ENCODE assay signal across 8 cellular contexts in the genomic region with DNA sequence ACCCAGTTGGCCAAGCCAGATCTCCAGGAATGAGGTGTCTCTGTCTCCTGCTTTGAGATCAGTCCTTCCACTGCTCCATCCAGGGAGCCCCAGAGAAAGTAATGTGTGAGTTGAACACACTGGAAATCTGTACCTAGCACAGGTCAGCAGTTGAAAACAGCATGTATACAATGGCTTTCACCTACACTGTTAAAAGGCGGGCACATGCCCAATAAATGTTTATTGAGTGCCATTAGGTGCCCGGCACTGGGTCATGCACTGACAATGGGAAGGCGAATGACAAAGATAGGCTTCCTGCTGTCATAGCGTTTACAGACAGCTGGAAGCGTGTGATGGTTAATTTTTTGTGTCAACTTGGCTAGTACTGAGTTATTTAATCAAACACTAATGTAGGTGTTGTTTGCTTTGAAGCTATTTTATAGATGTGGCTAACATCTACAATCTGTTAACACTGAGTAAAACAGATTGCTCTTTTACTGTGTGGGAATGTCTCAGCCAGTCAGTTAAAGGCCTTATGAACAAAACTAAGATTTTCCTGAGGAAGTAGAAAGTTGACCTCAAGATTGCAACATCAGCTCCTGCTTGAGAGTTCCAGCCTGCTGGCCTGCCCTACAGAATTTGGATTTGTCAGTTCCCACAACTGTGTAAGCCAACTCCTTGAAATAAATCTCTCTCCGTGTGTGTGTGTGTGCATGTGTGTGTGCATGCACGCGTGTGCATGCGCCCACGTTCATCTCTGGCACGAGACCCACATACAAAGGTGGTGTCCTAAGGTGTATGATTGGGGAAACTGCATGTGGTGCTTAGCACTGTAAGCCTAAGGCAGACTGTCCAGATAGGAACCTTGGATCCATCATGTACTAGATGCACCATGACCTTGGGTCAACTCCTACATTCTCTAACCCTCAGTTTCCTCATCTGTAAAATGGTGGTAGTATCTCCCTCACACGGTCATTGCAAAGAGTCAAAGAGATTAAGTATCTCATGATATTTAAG. TPM values are rescaled to one million over a fixed set of nuclear protein-coding genes. Genes with fewer than 3 reads are reported as not detected.
DNase-seq lines count a peak whose midpoint lies in the region; ATAC-seq and TF ChIP-seq lines count a peak whose summit lies in the region.
"Not testable (repeated sequence)": the region's sequence is repeated elsewhere in the genome, so short reads cannot be mapped to it uniquely, and the experiment has no call there.

No MANE protein-coding gene starts in this region.

- not testable (repeated sequence) for H4K20me1 ChIP-seq in fibroblast of lung (ENCODE audit: control insufficient read depth, extremely low read depth, insufficient read depth, low read length)

- not testable (repeated sequence) for H3K79me2 ChIP-seq in fibroblast of lung (ENCODE audit: control insufficient read depth, insufficient read depth, low read length)

- not testable (repeated sequence) for H3K36me3 ChIP-seq in fibroblast of lung (ENCODE audit: control insufficient read depth, insufficient read depth, low read length); heart right ventricle; lung (ENCODE audit: control insufficient read depth in 2 of 2, insufficient read depth in 2 of 2, low read length in 2 of 2)

- H3K27ac ChIP-seq in fibroblast of lung (ENCODE audit: insufficient read depth, low read length); heart right ventricle; lung (ENCODE audit: low read depth in 1 of 2, low read length in 1 of 2): not testable (repeated sequence)

- not testable (repeated sequence) for H2AFZ ChIP-seq in fibroblast of lung (ENCODE audit: low read length)

- not testable (repeated sequence) for TF ChIP-seq CTCF in AG10803 (conservative IDR thresholded peaks at IDR 0.05; ENCODE audit: low read length); fibroblast of lung (conservative IDR thresholded peaks at IDR 0.05 in 1 of 2, IDR thresholded peaks at IDR 0.05 in 1 of 2; ENCODE audit: low read depth in 1 of 2, low read length in 2 of 2); heart right ventricle (IDR thresholded peaks at IDR 0.05); lung (IDR thresholded peaks at IDR 0.05; ENCODE audit: control extremely low read depth, extremely low read depth)

- H3K9me3 ChIP-seq in fibroblast of lung (ENCODE audit: control insufficient read depth, insufficient read depth, low read depth, low read length); heart right ventricle; lung (ENCODE audit: control insufficient read depth in 2 of 2, insufficient read depth in 1 of 2, low read length in 1 of 2): not testable (repeated sequence)

- H3K4me1 ChIP-seq in fibroblast of lung (ENCODE audit: control insufficient read depth, extremely low read depth, insufficient read depth, low read length); lung (ENCODE audit: control insufficient read depth in 2 of 2, insufficient read depth in 2 of 2, low read length in 2 of 2): not testable (repeated sequence)
- H3K4me1 ChIP-seq in heart right ventricle: peaks cover 0 to 15% (median 0%) of the 10 kb centered on the region in 9 donors

- H3K4me3 ChIP-seq in AG10803 (ENCODE audit: low read length); fibroblast of lung (replicated peaks in 1 of 4; ENCODE audit: control extremely low read depth in 1 of 4, insufficient read depth in 1 of 4, low read depth in 3 of 4, low read length in 4 of 4); heart right ventricle; lung: not testable (repeated sequence)

- not testable (repeated sequence) for H3K4me2 ChIP-seq in fibroblast of lung (ENCODE audit: extremely low read depth, insufficient read depth, low read length)

- DNase-seq in AG10803 (ENCODE audit: low read depth) (peak; percentile 83), LHCN-M2 (ENCODE audit: low read depth) (peak; percentile 26), NCI-H748 treated with DMSO at 0.1 percent for 48 hours (lab: John Stamatoyannopoulos, UW) (peak; percentile 3), amniotic epithelial cell (ENCODE audit: low read depth) (peak; percentile 72), fibroblast of lung (ENCODE audit: low read depth in 2 of 2) (peak; percentile 40 to 75)
- not testable (repeated sequence) for DNase-seq in heart right ventricle; lung (ENCODE audit: low spot score); sciatic nerve (ENCODE audit: low spot score)

- intact Hi-C loops in heart right ventricle (cut with DNase I); sciatic nerve (cut with DNase I): not testable (repeated sequence)

- ATAC-seq in heart right ventricle (peak; percentile 44 to 87 (median 76)), lung (ENCODE audit: insufficient read depth, low FRiP score) (peak; percentile 66), sciatic nerve (peak; percentile 92)

- H3K27me3 ChIP-seq in fibroblast of lung (ENCODE audit: control insufficient read depth, insufficient read depth, low read length); heart right ventricle; lung (ENCODE audit: control insufficient read depth, insufficient read depth): not testable (repeated sequence)

- not testable (repeated sequence) for H3K9ac ChIP-seq in fibroblast of lung (ENCODE audit: insufficient read depth, low read length)

- 81 to 88% methylated on average over 10 of the region's 12 CpGs for WGBS in heart right ventricle, 2 donors
- WGBS in lung, 2 donors: 51 to 52% methylated on average over 10 to 11 of the region's 12 CpGs

RNA-seq across cellular contexts. Expression of a gene that starts 38.0 kb away (rescaled TPM):
- 8.5 and 10.8 TPM in 2 replicates for total RNA-seq in LHCN-M2 (2014; rRNA removed)
- polyA plus RNA-seq in LHCN-M2 (2012): 5.5 TPM
- 14.4 and 25.1 TPM in 2 replicates for total RNA-seq in fibroblast of lung
- polyA plus RNA-seq in fibroblast of lung: 4.2 and 7.0 TPM in 2 replicates
- polyA plus RNA-seq in fibroblast of lung (2012): 3.8 and 4.1 TPM in 2 replicates
- 0.82 TPM in 1 of 2 replicates, not detected in the other for polyA minus RNA-seq in fibroblast of lung (ENCODE audit: low replicate concordance)
- 1 to 10 TPM; 2.5 to 8.2 (median 5.0) TPM for total RNA-seq in heart right ventricle
- polyA plus RNA-seq in heart right ventricle: 1 to 10 TPM; 2.0 to 5.3 TPM
- 10 to 100 TPM; 18.9 to 80.8 TPM for total RNA-seq in lung
- polyA plus RNA-seq in lung: 1 to 10 TPM; 2.7 to 7.0 TPM
- 27.5 TPM for total RNA-seq in sciatic nerve

RNA-seq across cellular contexts. Expression of a gene that starts 57.9 kb away (rescaled TPM):
- not detected in 2 replicates for total RNA-seq in LHCN-M2 (2014; rRNA removed)
- 0.40 TPM for polyA plus RNA-seq in LHCN-M2 (2012)
- total RNA-seq in fibroblast of lung: 0.77 and 2.3 TPM in 2 replicates
- polyA plus RNA-seq in fibroblast of lung: 0.19 and 0.49 TPM in 2 replicates
- polyA plus RNA-seq in fibroblast of lung (2012): 0.56 TPM in 1 of 2 replicates, not detected in the other
- polyA minus RNA-seq in fibroblast of lung (ENCODE audit: low replicate concordance): 4.2 and 4.9 TPM in 2 replicates
- 1 to 10 TPM in 4 of 10 donors, under 1 TPM in 4, not detected in 2; 0.53 to 4.1 (median 0.92) TPM for total RNA-seq in heart right ventricle
- polyA plus RNA-seq in heart right ventricle: 1 to 10 TPM in 1 of 2 donors, under 1 TPM in 1; 0.45 to 4.2 TPM
- 1 to 10 TPM; 8.6 to 8.7 TPM for total RNA-seq in lung
- 1 to 10 TPM in 1 of 2 donors, under 1 TPM in 1; 0.48 to 8.7 TPM for polyA plus RNA-seq in lung
- total RNA-seq in sciatic nerve: 14.7 TPM
